11 cellular contexts compared by ENCODE assay signal in genomic region chr15:74821091-74821789, GRCh38. TPM values are rescaled to one million over a fixed set of nuclear protein-coding genes. Genes with fewer than 3 reads are reported as not detected.
DNase-seq lines count a peak whose midpoint lies in the region; ATAC-seq lines count a peak whose summit lies in the region.
"Had no signal": no experiment of that assay in that cellular context is flagged by ENCODE, and none has a peak within 500 bp of the region (broad histone marks: within the 10 kb centered on the region; RNA-seq: fewer than 3 reads in every experiment).

No MANE protein-coding gene starts in this region.

- H3K4me3 Mint-ChIP-seq in activated CD4-positive, alpha-beta T cell treated with anti-CD3 and anti-CD28 coated beads for 36 hours, result no peak overlapping the region

- no peaks in the 10 kb centered on the region for H3K9me3 ChIP-seq in adipocyte (ENCODE audit: control insufficient read depth, low read length)
- H3K9me3 ChIP-seq: right lobe of liver, transverse colon had no signal

- H3K27me3 ChIP-seq in adipocyte (replicated peaks; ENCODE audit: control insufficient read depth, insufficient read depth, low read length), result peaks cover 60% of the 10 kb centered on the region
- H3K27me3 ChIP-seq: right lobe of liver had no signal

- ATAC-seq in GM19324 (IDR thresholded peaks at IDR 0.05; ENCODE audit: low FRiP score, unreplicated experiment) (peak; percentile 68), HG03196 (IDR thresholded peaks at IDR 0.05; ENCODE audit: unreplicated experiment) (peak; percentile 52), HG03442 (IDR thresholded peaks at IDR 0.05; ENCODE audit: unreplicated experiment) (no peak)
- no peak for ATAC-seq in activated CD4-positive, alpha-beta T cell treated with anti-CD3 and anti-CD28 coated beads for 36 hours
- ATAC-seq: right lobe of liver had no signal

- H3K27ac Mint-ChIP-seq in activated CD4-positive, alpha-beta T cell treated with anti-CD3 and anti-CD28 coated beads for 36 hours, result no peak overlapping the region

- intact Hi-C loops in activated CD4-positive, alpha-beta T cell treated with anti-CD3 and anti-CD28 coated beads for 36 hours (cut with DNase I, micrococcal nuclease), result no loop called here

- H3K4me3 ChIP-seq in adipocyte (ENCODE audit: low read length), result no peak overlapping the region
- H3K4me3 ChIP-seq: right lobe of liver, transverse colon had no signal

- H3K9me3 Mint-ChIP-seq in activated CD4-positive, alpha-beta T cell treated with anti-CD3 and anti-CD28 coated beads for 36 hours (ENCODE audit: low read depth), result no peaks in the 10 kb centered on the region

- peaks cover 5% of the 10 kb centered on the region for H3K27me3 Mint-ChIP-seq in activated CD4-positive, alpha-beta T cell treated with anti-CD3 and anti-CD28 coated beads for 36 hours

- POLR2A ChIA-PET in activated CD4-positive, alpha-beta T cell treated with anti-CD3 and anti-CD28 coated beads for 36 hours (lab: Charles Lee), result no interaction called here

- in situ Hi-C loops in G401 (cut with HindIII; ENCODE audit: low sequenced_read_pairs), result no loop called here

- H3K9ac ChIP-seq in adipocyte (ENCODE audit: low read length), result no peak overlapping the region

- no peaks in the 10 kb centered on the region for H3K36me3 ChIP-seq in adipocyte (ENCODE audit: control insufficient read depth, insufficient read depth, low read length, severe bottlenecking)
- H3K36me3 ChIP-seq: right lobe of liver, transverse colon had no signal

- CTCF ChIA-PET in activated CD4-positive, alpha-beta T cell treated with anti-CD3 and anti-CD28 coated beads for 36 hours (lab: Charles Lee), result interaction anchor here (0.6 to 3.4 kb wide), 7 partner anchors 22 to 191 kb away, joined by 3 to 9 read pairs (median 6); no protein-coding TSS in a partner anchor

- no peaks in the 10 kb centered on the region for H3K36me3 Mint-ChIP-seq in activated CD4-positive, alpha-beta T cell treated with anti-CD3 and anti-CD28 coated beads for 36 hours (ENCODE audit: low read depth)

- peaks cover 12% of the 10 kb centered on the region for H3K4me1 Mint-ChIP-seq in activated CD4-positive, alpha-beta T cell treated with anti-CD3 and anti-CD28 coated beads for 36 hours

- peaks cover 4% of the 10 kb centered on the region for H3K4me1 ChIP-seq in adipocyte (ENCODE audit: control insufficient read depth, insufficient read depth, low read length)
- H3K4me1 ChIP-seq: right lobe of liver had no signal

- DNase-seq in G401 (ENCODE audit: low spot score) (peak; percentile 73), adipocyte (ENCODE audit: low read depth) (peak; percentile 6), nucleus accumbens (lab: John Stamatoyannopoulos, UW) (no peak), SK-N-DZ (ENCODE audit: low spot score) (no peak)
- DNase-seq in activated CD4-positive, alpha-beta T cell treated with anti-CD3 and anti-CD28 coated beads for 36 hours, result no peak
- DNase-seq: NCI-H2081 treated with DMSO at 0.1 percent for 48 hours, transverse colon had no signal

RNA-seq across cellular contexts. Expression of gene CPLX3, which starts 5.2 kb away (rescaled TPM):
- total RNA-seq in G401 (2014; rRNA removed; shearing (Covaris generic)), result not detected in 2 replicates
- under 1 TPM in 1 of 2 experiments, not detected in 1; 0.11 TPM for total RNA-seq in activated CD4-positive, alpha-beta T cell treated with anti-CD3 and anti-CD28 coated beads for 36 hours
- 6.2 and 8.3 TPM in 2 replicates for polyA plus RNA-seq in SK-N-DZ (2014; cell fraction: cytosol; rRNA removed)
- polyA plus RNA-seq in SK-N-DZ (2014; cell fraction: nucleus; rRNA removed), result 2.9 and 6.4 TPM in 2 replicates
- total RNA-seq: right lobe of liver, transverse colon had no signal

RNA-seq across cellular contexts. Expression of gene LMAN1L, which starts 8.6 kb away (rescaled TPM):
- total RNA-seq in G401 (2014; rRNA removed; shearing (Covaris generic)), result not detected in 2 replicates
- under 1 TPM in 1 of 2 experiments, not detected in 1; 0.25 TPM for total RNA-seq in activated CD4-positive, alpha-beta T cell treated with anti-CD3 and anti-CD28 coated beads for 36 hours
- not detected in 2 replicates for polyA plus RNA-seq in SK-N-DZ (2014; cell fraction: cytosol; rRNA removed)
- 1.2 TPM in 1 of 2 replicates, not detected in the other for polyA plus RNA-seq in SK-N-DZ (2014; cell fraction: nucleus; rRNA removed)
- total RNA-seq: right lobe of liver had no signal

RNA-seq across cellular contexts. Expression of gene ULK3, which starts 21.7 kb away (rescaled TPM):
- total RNA-seq in G401 (2014; rRNA removed; shearing (Covaris generic)), result 32.1 and 40.9 TPM in 2 replicates
- 10 to 100 TPM; 40.3 to 45.2 TPM for total RNA-seq in activated CD4-positive, alpha-beta T cell treated with anti-CD3 and anti-CD28 coated beads for 36 hours
- polyA plus RNA-seq in SK-N-DZ (2014; cell fraction: cytosol; rRNA removed), result 44.6 and 52.1 TPM in 2 replicates
- 413 and 419 TPM in 2 replicates for polyA plus RNA-seq in SK-N-DZ (2014; cell fraction: nucleus; rRNA removed)

RNA-seq across cellular contexts. Expression of gene CSK, which starts 39.4 kb away (rescaled TPM):
- 27.8 and 31.3 TPM in 2 replicates for total RNA-seq in G401 (2014; rRNA removed; shearing (Covaris generic))
- total RNA-seq in activated CD4-positive, alpha-beta T cell treated with anti-CD3 and anti-CD28 coated beads for 36 hours, result 100 to 1,000 TPM; 229 to 272 TPM
- polyA plus RNA-seq in SK-N-DZ (2014; cell fraction: cytosol; rRNA removed), result 47.3 and 50.9 TPM in 2 replicates
- 87.5 and 113 TPM in 2 replicates for polyA plus RNA-seq in SK-N-DZ (2014; cell fraction: nucleus; rRNA removed)

RNA-seq across cellular contexts. Expression of gene SCAMP2, which starts 51.9 kb away (rescaled TPM):
- total RNA-seq in G401 (2014; rRNA removed; shearing (Covaris generic)), result 7.6 and 13.2 TPM in 2 replicates
- 10 to 100 TPM; 61.6 to 83.4 TPM for total RNA-seq in activated CD4-positive, alpha-beta T cell treated with anti-CD3 and anti-CD28 coated beads for 36 hours
- polyA plus RNA-seq in SK-N-DZ (2014; cell fraction: cytosol; rRNA removed), result 35.8 and 40.7 TPM in 2 replicates
- polyA plus RNA-seq in SK-N-DZ (2014; cell fraction: nucleus; rRNA removed), result 17.2 and 33.3 TPM in 2 replicates

Comparison
In these comparisons a context has a peak if more than half of its experiments do, and no peak if none do; other contexts are left out.
1. DNase-seq: peak in G401 (single experiment) and adipocyte (single experiment); none in nucleus accumbens (0 of 56), activated CD4-positive, alpha-beta T cell treated with anti-CD3 and anti-CD28 coated beads for 36 hours (single experiment) and SK-N-DZ (single experiment).
2. ATAC-seq: peak in GM19324 (single experiment) and HG03196 (single experiment); none in HG03442 (single experiment) and activated CD4-positive, alpha-beta T cell treated with anti-CD3 and anti-CD28 coated beads for 36 hours (single experiment).